Comparison of ENCODE assay signal across 8 cellular contexts in genomic region chr21:37268186-37268503, GRCh38. TPM values are rescaled to one million over a fixed set of nuclear protein-coding genes. Genes with fewer than 3 reads are reported as not detected.
DNase-seq lines count a peak whose midpoint lies in the region; ATAC-seq and TF ChIP-seq lines count a peak whose summit lies in the region.

No MANE protein-coding gene starts in this region.

- 0% methylated on average over 5 of the region's 7 CpGs for WGBS in mesenchymal stem cell

- no peak overlapping the region for H3K23ac ChIP-seq in mesenchymal stem cell (ENCODE audit: low read length in 2 of 2)

- H3K36me3 ChIP-seq in cardiac muscle cell (no peaks in the 10 kb centered on the region), brain microvascular endothelial cell (replicated peaks) (no peaks in the 10 kb centered on the region), mesenchymal stem cell (ENCODE audit: control insufficient read depth in 1 of 2, insufficient read depth in 2 of 2, low read depth in 1 of 2, low read length in 2 of 2) (peaks cover 0 to 3% of the 10 kb centered on the region in 2 experiments), upper lobe of right lung (no peaks in the 10 kb centered on the region)

- H2BK15ac ChIP-seq in mesenchymal stem cell (ENCODE audit: low read depth, poor library complexity, severe bottlenecking) = peak overlapping the region; percentile 92

- peak overlapping the region; percentile 95 for H3K9ac ChIP-seq in mesenchymal stem cell (ENCODE audit: low read length)

- H3K4me3 ChIP-seq in cardiac muscle cell (peak overlapping the region; percentile 87), brain microvascular endothelial cell (ENCODE audit: low read depth, low read length) (peak overlapping the region; percentile 81), mesenchymal stem cell (ENCODE audit: insufficient read depth in 1 of 2, low read depth in 1 of 2, low read length in 2 of 2) (peak overlapping the region; percentile 68 to 96), upper lobe of right lung (peak overlapping the region; percentile 95)

- H3K27ac ChIP-seq in cardiac muscle cell (peak overlapping the region; percentile 98), brain microvascular endothelial cell (peak overlapping the region; percentile 98), mesenchymal stem cell (ENCODE audit: low read length, poor library complexity, severe bottlenecking) (peak overlapping the region; percentile 97), upper lobe of right lung (peak overlapping the region; percentile 100)

- no peak overlapping the region for H2BK12ac ChIP-seq in mesenchymal stem cell (ENCODE audit: low read length in 2 of 2)

- in situ Hi-C loops in brain microvascular endothelial cell (cut with HindIII; ENCODE audit: low pct_ligation_motif_present, low sequenced_read_pairs) = no loop called here

- peak overlapping the region; percentile 95 for H2BK5ac ChIP-seq in mesenchymal stem cell (ENCODE audit: low read depth, low read length, poor library complexity, severe bottlenecking)

- H3K4me1 ChIP-seq in cardiac muscle cell (ENCODE audit: low read depth) (peaks cover 4% of the 10 kb centered on the region), mesenchymal stem cell (ENCODE audit: control insufficient read depth, insufficient read depth, low read depth, low read length) (peaks cover 1% of the 10 kb centered on the region), upper lobe of right lung (peaks cover 24% of the 10 kb centered on the region)

- H3K4me2 ChIP-seq in mesenchymal stem cell (ENCODE audit: low read length, poor library complexity, severe bottlenecking) = peak overlapping the region; percentile 81

- H2AK5ac ChIP-seq in mesenchymal stem cell (ENCODE audit: low read length, severe bottlenecking) = no peak overlapping the region

- no peak for DNase-seq in cardiac muscle cell (ENCODE audit: low read depth in 1 of 2, low spot score in 1 of 2)
- no peak for DNase-seq in left cardiac atrium
- no peak for DNase-seq in brain microvascular endothelial cell
- DNase-seq in mesenchymal stem cell = no peak
- DNase-seq in upper lobe of right lung = no peak
- no peak for DNase-seq in GOT3 (lab: John Stamatoyannopoulos, UW)
- DNase-seq in DMS153 treated with DMSO at 0.1 percent for 48 hours (lab: John Stamatoyannopoulos, UW; ENCODE audit: unreplicated experiment) = no peak
- no peak for DNase-seq in iPS-NIHi7 (ENCODE audit: extremely low spot score)

- H3K27me3 ChIP-seq in cardiac muscle cell (no peaks in the 10 kb centered on the region), brain microvascular endothelial cell (replicated peaks) (no peaks in the 10 kb centered on the region), mesenchymal stem cell (ENCODE audit: control insufficient read depth in 1 of 2, insufficient read depth in 1 of 2, low read length in 2 of 2) (no peaks in the 10 kb centered on the region), upper lobe of right lung (no peaks in the 10 kb centered on the region)

- H3K18ac ChIP-seq in mesenchymal stem cell (ENCODE audit: low read depth in 1 of 2, low read length in 2 of 2) = peak overlapping the region; percentile 74 to 92

- TF ChIP-seq CTCF in cardiac muscle cell (IDR thresholded peaks at IDR 0.05; ENCODE audit: low read depth, low read length) (no peak), brain microvascular endothelial cell (IDR thresholded peaks at IDR 0.05; ENCODE audit: low read depth, low read length, missing control alignments) (no peak), upper lobe of right lung (IDR thresholded peaks at IDR 0.05) (no peak)

- H2BK120ac ChIP-seq in mesenchymal stem cell (ENCODE audit: low read depth, low read length) = no peak overlapping the region

- peak overlapping the region; percentile 69 to 95 for H3K4ac ChIP-seq in mesenchymal stem cell (ENCODE audit: low read depth in 1 of 2, low read length in 2 of 2)

- peaks cover 8% of the 10 kb centered on the region for H3K79me1 ChIP-seq in mesenchymal stem cell (replicated peaks; ENCODE audit: low read length, poor library complexity, severe bottlenecking)

- H2AFZ ChIP-seq in mesenchymal stem cell (ENCODE audit: low read depth, low read length) = peak overlapping the region; percentile 66

- H4K91ac ChIP-seq in mesenchymal stem cell (ENCODE audit: low read length) = no peak overlapping the region

- H3K14ac ChIP-seq in mesenchymal stem cell (ENCODE audit: low read length in 2 of 2) = no peak overlapping the region

- ATAC-seq in left cardiac atrium (no peak), upper lobe of right lung (no peak)

- H4K8ac ChIP-seq in mesenchymal stem cell (ENCODE audit: low read length) = peak overlapping the region; percentile 95

- H3K9me3 ChIP-seq in cardiac muscle cell (ENCODE audit: low read depth) = no peaks in the 10 kb centered on the region
- peaks cover 2% of the 10 kb centered on the region for H3K9me3 ChIP-seq in mesenchymal stem cell (ENCODE audit: control insufficient read depth, low read length)
- H3K9me3 ChIP-seq in upper lobe of right lung = no peaks in the 10 kb centered on the region

- intact Hi-C loops in left cardiac atrium (cut with DNase I) (loop anchor here in 1 of 2 donors (10.0 kb wide), 1 partner anchor 97 kb away; the partner anchor contains the start of gene DYRK1A), upper lobe of right lung (cut with DNase I) (no loop called here)

RNA-seq across cellular contexts. Expression of gene VPS26C, which starts 1.0 kb away (rescaled TPM):
- 45.0 and 46.3 TPM in 2 replicates for total RNA-seq in cardiac muscle cell
- 29.9 and 33.6 TPM in 2 replicates for polyA plus RNA-seq in cardiac muscle cell
- 10 to 100 TPM; 35.0 to 43.6 TPM for total RNA-seq in left cardiac atrium
- polyA plus RNA-seq in mesenchymal stem cell (2013, experiment 1 of 2) = 51.2 TPM
- polyA plus RNA-seq in mesenchymal stem cell (2013, experiment 2 of 2) = 50.0 TPM
- total RNA-seq in upper lobe of right lung = 57.6 TPM
